1 cellular context compared by ENCODE assay signal in the genomic region with DNA sequence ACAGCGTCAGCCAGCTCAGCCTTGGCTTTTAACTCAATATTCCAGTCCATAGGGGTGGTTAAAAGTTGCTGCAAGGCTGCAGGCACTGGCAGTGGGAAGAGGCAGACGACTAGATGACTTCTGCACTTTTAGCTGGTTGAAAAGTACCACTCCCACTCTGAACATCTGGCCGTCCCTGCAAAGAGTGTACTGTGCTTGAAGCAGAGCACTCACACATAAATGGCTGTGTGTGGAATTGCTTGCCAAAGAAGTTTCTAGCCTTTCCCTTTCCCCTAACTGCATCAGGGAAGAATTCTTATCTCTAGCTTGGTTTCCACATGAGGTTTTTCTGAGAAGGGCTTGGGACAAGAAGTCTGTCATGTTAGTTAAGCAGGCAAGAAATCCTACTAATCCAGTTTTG.
TF ChIP-seq lines count a peak whose summit lies in the region.

No MANE protein-coding gene starts in this region.

TF ChIP-seq in GM12878, 131 proteins besides CTCF, POLR2A, EP300 and RAD21:
- no peak for TF ChIP-seq GABPA (IDR thresholded peaks at IDR 0.05; ENCODE audit: low read depth)
- TF ChIP-seq SIN3A (IDR thresholded peaks at IDR 0.05; ENCODE audit: low read depth, low read length), result no peak
- TF ChIP-seq POLR2AphosphoS2 (IDR thresholded peaks at IDR 0.05; ENCODE audit: low read depth, low read length), result no peak
- TF ChIP-seq, protein P1, sequence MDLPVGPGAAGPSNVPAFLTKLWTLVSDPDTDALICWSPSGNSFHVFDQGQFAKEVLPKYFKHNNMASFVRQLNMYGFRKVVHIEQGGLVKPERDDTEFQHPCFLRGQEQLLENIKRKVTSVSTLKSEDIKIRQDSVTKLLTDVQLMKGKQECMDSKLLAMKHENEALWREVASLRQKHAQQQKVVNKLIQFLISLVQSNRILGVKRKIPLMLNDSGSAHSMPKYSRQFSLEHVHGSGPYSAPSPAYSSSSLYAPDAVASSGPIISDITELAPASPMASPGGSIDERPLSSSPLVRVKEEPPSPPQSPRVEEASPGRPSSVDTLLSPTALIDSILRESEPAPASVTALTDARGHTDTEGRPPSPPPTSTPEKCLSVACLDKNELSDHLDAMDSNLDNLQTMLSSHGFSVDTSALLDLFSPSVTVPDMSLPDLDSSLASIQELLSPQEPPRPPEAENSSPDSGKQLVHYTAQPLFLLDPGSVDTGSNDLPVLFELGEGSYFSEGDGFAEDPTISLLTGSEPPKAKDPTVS (IDR thresholded peaks at IDR 0.05; ENCODE audit: low read depth, low read length), result no peak
- no peak for TF ChIP-seq MYC (IDR thresholded peaks at IDR 0.05; ENCODE audit: insufficient read depth, insufficient read length, insufficient replicate concordance, low read length, severe bottlenecking)
- TF ChIP-seq POLR2AphosphoS5 (IDR thresholded peaks at IDR 0.05; ENCODE audit: low read length), result no peak
- TF ChIP-seq KLF5 (IDR thresholded peaks at IDR 0.05; ENCODE audit: partially characterized antibody), result no peak
- no peak for TF ChIP-seq MTA2 (IDR thresholded peaks at IDR 0.05; ENCODE audit: low read depth)
- TF ChIP-seq EED (IDR thresholded peaks at IDR 0.05; ENCODE audit: low read depth), result no peak
- TF ChIP-seq SRF (IDR thresholded peaks at IDR 0.05; ENCODE audit: low read depth in 2 of 2, low read length in 2 of 2), result no peak
- TF ChIP-seq, protein P2, sequence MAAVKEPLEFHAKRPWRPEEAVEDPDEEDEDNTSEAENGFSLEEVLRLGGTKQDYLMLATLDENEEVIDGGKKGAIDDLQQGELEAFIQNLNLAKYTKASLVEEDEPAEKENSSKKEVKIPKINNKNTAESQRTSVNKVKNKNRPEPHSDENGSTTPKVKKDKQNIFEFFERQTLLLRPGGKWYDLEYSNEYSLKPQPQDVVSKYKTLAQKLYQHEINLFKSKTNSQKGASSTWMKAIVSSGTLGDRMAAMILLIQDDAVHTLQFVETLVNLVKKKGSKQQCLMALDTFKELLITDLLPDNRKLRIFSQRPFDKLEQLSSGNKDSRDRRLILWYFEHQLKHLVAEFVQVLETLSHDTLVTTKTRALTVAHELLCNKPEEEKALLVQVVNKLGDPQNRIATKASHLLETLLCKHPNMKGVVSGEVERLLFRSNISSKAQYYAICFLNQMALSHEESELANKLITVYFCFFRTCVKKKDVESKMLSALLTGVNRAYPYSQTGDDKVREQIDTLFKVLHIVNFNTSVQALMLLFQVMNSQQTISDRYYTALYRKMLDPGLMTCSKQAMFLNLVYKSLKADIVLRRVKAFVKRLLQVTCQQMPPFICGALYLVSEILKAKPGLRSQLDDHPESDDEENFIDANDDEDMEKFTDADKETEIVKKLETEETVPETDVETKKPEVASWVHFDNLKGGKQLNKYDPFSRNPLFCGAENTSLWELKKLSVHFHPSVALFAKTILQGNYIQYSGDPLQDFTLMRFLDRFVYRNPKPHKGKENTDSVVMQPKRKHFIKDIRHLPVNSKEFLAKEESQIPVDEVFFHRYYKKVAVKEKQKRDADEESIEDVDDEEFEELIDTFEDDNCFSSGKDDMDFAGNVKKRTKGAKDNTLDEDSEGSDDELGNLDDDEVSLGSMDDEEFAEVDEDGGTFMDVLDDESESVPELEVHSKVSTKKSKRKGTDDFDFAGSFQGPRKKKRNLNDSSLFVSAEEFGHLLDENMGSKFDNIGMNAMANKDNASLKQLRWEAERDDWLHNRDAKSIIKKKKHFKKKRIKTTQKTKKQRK (IDR thresholded peaks at IDR 0.05; ENCODE audit: low read depth, low read length), result no peak
- no peak for TF ChIP-seq IRF4 (IDR thresholded peaks at IDR 0.05; ENCODE audit: low read depth, low read length)
